In genomic region chr19:48390188-48391099, GRCh38 we compare ENCODE assay signal across 8 cellular contexts. TPM values are rescaled to one million over a fixed set of nuclear protein-coding genes. Genes with fewer than 3 reads are reported as not detected.
DNase-seq lines count a peak whose midpoint lies in the region; ATAC-seq and TF ChIP-seq lines count a peak whose summit lies in the region.

No MANE protein-coding gene starts in this region.

- TF ChIP-seq CTCF in GM20000 (IDR thresholded peaks at IDR 0.05; ENCODE audit: extremely low read depth, missing control alignments) (peak; percentile 71), epithelial cell of esophagus (IDR thresholded peaks at IDR 0.05; ENCODE audit: insufficient read depth, low read depth, low read length, missing control alignments) (peak; percentile 62), mucosa of descending colon (IDR thresholded peaks at IDR 0.05) (peak; percentile 51)

- DNase-seq in GM20000 (ENCODE audit: low spot score) (peak; percentile 74), NCI-H226 (peak; percentile 29), activated T-cell treated with anti-CD3 and anti-CD28 coated beads for 48 hours (ENCODE audit: low read depth) (peak; percentile 60), epithelial cell of esophagus (ENCODE audit: low read depth) (peak; percentile 55), mucosa of descending colon (peak; percentile 66 to 83 (median 82))
- peak; percentile 74 for DNase-seq in stimulated activated naive CD8-positive, alpha-beta T cell treated with anti-CD3 and anti-CD28 coated beads, Interleukin-15, Interleukin-2, amounts not matched to agents 100 U/mL and 50 U/mL, for 24 hours

- peak; percentile 82 for ATAC-seq in mucosa of descending colon
- ATAC-seq in stimulated activated naive CD8-positive, alpha-beta T cell treated with anti-CD3 and anti-CD28 coated beads, Interleukin-15, Interleukin-2, amounts not matched to agents 100 U/mL and 50 U/mL, for 24 hours: peak; percentile 69
- no peak for ATAC-seq in HG03460 (IDR thresholded peaks at IDR 0.05; ENCODE audit: unreplicated experiment)

- peak overlapping the region; percentile 92 to 98 (median 96) for H3K27ac ChIP-seq in BLaER1 treated with 17β-estradiol and CSF1 and Interleukin-3, amounts not matched to agents 10 nM and 100 nM

- H3K4me3 ChIP-seq in BLaER1 treated with 17β-estradiol and CSF1 and Interleukin-3, amounts not matched to agents 10 nM and 100 nM: peak overlapping the region; percentile 72 to 96 (median 88)
- H3K4me3 ChIP-seq in epithelial cell of esophagus (ENCODE audit: low read length) (peak overlapping the region; percentile 96), mucosa of descending colon (peak overlapping the region; percentile 90)

- H3K9ac ChIP-seq in BLaER1 treated with 17β-estradiol and CSF1 and Interleukin-3, amounts not matched to agents 10 nM and 100 nM: peak overlapping the region; percentile 91 to 100 (median 98)

- peaks cover 40 to 41% (median 40%) of the 10 kb centered on the region in 11 experiments for H3K36me3 ChIP-seq in BLaER1 treated with 17β-estradiol and CSF1 and Interleukin-3, amounts not matched to agents 10 nM and 100 nM
- H3K36me3 ChIP-seq in mucosa of descending colon (ENCODE audit: low read depth): no peaks in the 10 kb centered on the region

- peaks cover 28 to 51% (median 46%) of the 10 kb centered on the region in 10 experiments for H3K4me1 ChIP-seq in BLaER1 treated with 17β-estradiol and CSF1 and Interleukin-3, amounts not matched to agents 10 nM and 100 nM
- H3K4me1 ChIP-seq in mucosa of descending colon (ENCODE audit: low read depth): peaks cover 6% of the 10 kb centered on the region

- H4K20me1 ChIP-seq in BLaER1 treated with 17β-estradiol and CSF1 and Interleukin-3, amounts not matched to agents 10 nM and 100 nM: peaks cover 0 to 24% (median 6%) of the 10 kb centered on the region in 11 experiments; a peak in 10 of 22 replicates

- intact Hi-C loops in mucosa of descending colon (cut with DNase I, micrococcal nuclease): no loop called here

- H3K27me3 ChIP-seq in BLaER1 treated with 17β-estradiol and CSF1 and Interleukin-3, amounts not matched to agents 10 nM and 100 nM: peaks cover 23 to 31% (median 30%) of the 10 kb centered on the region in 11 experiments

- peak overlapping the region; percentile 74 to 98 (median 94) for H3K4me2 ChIP-seq in BLaER1 treated with 17β-estradiol and CSF1 and Interleukin-3, amounts not matched to agents 10 nM and 100 nM

- H3K9me3 ChIP-seq in BLaER1 treated with 17β-estradiol and CSF1 and Interleukin-3, amounts not matched to agents 10 nM and 100 nM (replicated peaks in 1 of 11): no peaks in the 10 kb centered on the region
- no peaks in the 10 kb centered on the region for H3K9me3 ChIP-seq in mucosa of descending colon

RNA-seq across cellular contexts. Expression of gene KDELR1, which starts 0.9 kb away (rescaled TPM):
- total RNA-seq in mucosa of descending colon: 100 to 1,000 TPM; 144 to 214 (median 200) TPM

RNA-seq across cellular contexts. Expression of gene GRIN2D, which starts 3.0 kb away (rescaled TPM):
- under 1 TPM; 0.26 to 0.46 (median 0.35) TPM for total RNA-seq in mucosa of descending colon

RNA-seq across cellular contexts. Expression of gene SYNGR4, which starts 26.3 kb away (rescaled TPM):
- under 1 TPM in 1 of 3 donors, not detected in 2; 0.41 TPM for total RNA-seq in mucosa of descending colon

RNA-seq across cellular contexts. Expression of gene TMEM143, which starts 26.7 kb away (rescaled TPM):
- total RNA-seq in mucosa of descending colon: 10 to 100 TPM; 13.2 to 14.5 (median 13.6) TPM

RNA-seq across cellular contexts. Expression of gene GRWD1, which starts 55.3 kb away (rescaled TPM):
- total RNA-seq in mucosa of descending colon: 10 to 100 TPM; 19.7 to 26.8 (median 24.3) TPM

Comparison
In these comparisons a context has a peak if more than half of its experiments do, and no peak if none do; other contexts are left out.
1. DNase-seq: peak in every context shown above with its lines; median percentile 82 in mucosa of descending colon; 74 in GM20000; 74 in stimulated activated naive CD8-positive, alpha-beta T cell treated with anti-CD3 and anti-CD28 coated beads, Interleukin-15, Interleukin-2, amounts not matched to agents 100 U/mL and 50 U/mL, for 24 hours; 60 in activated T-cell treated with anti-CD3 and anti-CD28 coated beads for 48 hours; 55 in epithelial cell of esophagus; 29 in NCI-H226.